21 cellular contexts compared by ENCODE assay signal in the genomic region with DNA sequence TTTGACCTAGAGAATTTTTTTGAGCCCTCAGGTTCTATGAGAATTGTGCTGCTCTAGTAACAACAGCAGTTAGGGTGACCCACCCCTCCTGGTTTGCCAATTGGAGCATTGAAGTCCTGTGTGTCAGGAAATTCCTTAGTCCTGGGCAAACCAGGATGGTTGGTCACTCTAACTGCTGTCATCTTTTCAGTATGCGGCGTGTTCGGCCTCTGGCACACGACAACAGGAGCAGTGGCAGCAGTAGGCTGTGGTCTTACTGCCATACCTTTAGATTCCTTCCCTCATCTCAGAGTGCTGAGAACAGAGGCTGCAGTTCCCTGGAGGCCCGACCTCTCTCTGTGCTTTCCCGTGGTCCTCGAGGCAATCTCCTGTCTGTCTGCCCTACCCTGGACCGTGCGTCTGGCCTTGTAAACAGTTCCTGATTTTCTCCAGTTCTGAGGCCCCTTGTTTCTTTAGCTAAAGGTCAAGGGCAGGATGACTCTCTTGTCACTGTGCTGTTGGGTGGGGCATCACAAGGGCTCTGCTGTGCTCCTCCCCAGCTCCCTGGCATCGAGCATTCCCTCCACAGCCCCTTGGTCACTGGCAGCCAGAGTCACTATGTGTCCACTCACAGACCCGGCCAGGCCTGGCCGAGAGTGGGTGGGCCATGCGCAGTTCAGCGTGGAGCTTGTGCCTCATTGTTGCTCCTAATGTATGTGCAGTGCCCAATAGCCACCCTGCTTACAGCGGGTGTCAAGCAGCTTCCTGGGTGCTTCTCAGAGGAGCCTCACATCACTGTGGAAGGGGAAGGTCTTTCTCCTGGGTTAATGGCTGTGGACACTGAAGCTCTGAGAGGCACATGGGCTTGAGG.
"Had no signal": no experiment of that assay in that cellular context is flagged by ENCODE, and none has a peak within 500 bp of the region (broad histone marks: within the 10 kb centered on the region; RNA-seq: fewer than 3 reads in every experiment).

No MANE protein-coding gene starts in this region.

- H3K9me3 Mint-ChIP-seq: activated B cell treated with CpG ODN at 0.5 μM for 24 hours; activated CD4-positive, alpha-beta T cell treated with anti-CD3 and anti-CD28 coated beads, Interleukin-2, amount 10 ng/mL, durations not matched to agents 24 days and 14 days; activated naive CD8-positive, alpha-beta T cell treated with anti-CD3 and anti-CD28 coated beads, Interleukin-2, amount 10 ng/mL, durations not matched to agents 7 days and 5 days; activated T-helper 1 cell treated with anti-CD3 and anti-CD28 coated beads, Interleukin-12 subunit alpha, Interleukin-12 subunit beta, Interleukin-2, Interleukin-4 antibody, amounts not matched to agents 30 ng/mL and 10 ng/mL and 1 ng/mL, durations not matched to agents 14 hours and 24 hours and 36 hours; dendritic cell treated with granulocyte-macrophage colony-stimulating factor and Interleukin-4, amounts not matched to agents 40 ng/mL and 50 ng/mL, for 4 days; natural killer cell had no signal

- FAIRE-seq: TTC549 had no signal

- H3K36me3 ChIP-seq: breast epithelium, gastrocnemius medialis, heart left ventricle, sigmoid colon, thyroid gland, vagina had no signal

- H3K4me1 ChIP-seq: breast epithelium, gastrocnemius medialis, psoas muscle, sigmoid colon had no signal

- H3K36me3 Mint-ChIP-seq: activated naive CD8-positive, alpha-beta T cell treated with anti-CD3 and anti-CD28 coated beads, Interleukin-2, amount 10 ng/mL, durations not matched to agents 7 days and 5 days; natural killer cell had no signal

- H3K4me3 ChIP-seq: breast epithelium, gastrocnemius medialis, heart left ventricle, psoas muscle, sigmoid colon, thyroid gland, vagina had no signal

- H3K27me3 ChIP-seq: breast epithelium, gastrocnemius medialis, heart left ventricle, sigmoid colon, thyroid gland, vagina had no signal

- H3K9me3 ChIP-seq: breast epithelium, gastrocnemius medialis, heart left ventricle, psoas muscle, sigmoid colon, thyroid gland, vagina had no signal

- H3K27ac ChIP-seq: breast epithelium, gastrocnemius medialis, heart left ventricle, psoas muscle, sigmoid colon, thyroid gland, vagina had no signal

- ATAC-seq: gastrocnemius medialis, left lobe of liver, psoas muscle had no signal

- H3K4me3 Mint-ChIP-seq: activated B cell treated with CpG ODN at 0.5 μM for 24 hours; activated CD4-positive, alpha-beta T cell treated with anti-CD3 and anti-CD28 coated beads, Interleukin-2, amount 10 ng/mL, durations not matched to agents 24 days and 14 days; activated naive CD8-positive, alpha-beta T cell treated with anti-CD3 and anti-CD28 coated beads, Interleukin-2, amount 10 ng/mL, durations not matched to agents 7 days and 5 days; activated T-helper 1 cell treated with anti-CD3 and anti-CD28 coated beads, Interleukin-12 subunit alpha, Interleukin-12 subunit beta, Interleukin-2, Interleukin-4 antibody, amounts not matched to agents 30 ng/mL and 10 ng/mL and 1 ng/mL, durations not matched to agents 14 hours and 24 hours and 36 hours; dendritic cell treated with granulocyte-macrophage colony-stimulating factor and Interleukin-4, amounts not matched to agents 40 ng/mL and 50 ng/mL, for 4 days; natural killer cell had no signal

- DNase-seq: activated B cell treated with CpG ODN at 0.5 μM for 24 hours; activated CD4-positive, alpha-beta T cell treated with anti-CD3 and anti-CD28 coated beads, Interleukin-2, amount 10 ng/mL, durations not matched to agents 24 days and 14 days; activated naive CD4-positive, alpha-beta T cell; activated naive CD8-positive, alpha-beta T cell treated with anti-CD3 and anti-CD28 coated beads, Interleukin-2, amount 10 ng/mL, durations not matched to agents 7 days and 5 days; cerebellar nuclear complex; effector memory CD4-positive, alpha-beta T cell; gastrocnemius medialis; heart left ventricle; natural killer cell; psoas muscle; sigmoid colon; stimulated activated CD4-positive, alpha-beta T cell treated with anti-CD3 and anti-CD28 coated beads, Interleukin-12 subunit alpha, Interleukin-12 subunit beta, amount 100 ng/mL, for 4 hours; stimulated activated CD4-positive, alpha-beta T cell treated with anti-CD3 and anti-CD28 coated beads, Interleukin-2, amount 100 ng/mL, for 24 hours; T-helper 2 cell; thyroid gland had no signal

- H3K4me1 Mint-ChIP-seq: natural killer cell had no signal

- H3K27ac Mint-ChIP-seq: activated B cell treated with CpG ODN at 0.5 μM for 24 hours; activated CD4-positive, alpha-beta T cell treated with anti-CD3 and anti-CD28 coated beads, Interleukin-2, amount 10 ng/mL, durations not matched to agents 24 days and 14 days; activated naive CD8-positive, alpha-beta T cell treated with anti-CD3 and anti-CD28 coated beads, Interleukin-2, amount 10 ng/mL, durations not matched to agents 7 days and 5 days; activated T-helper 1 cell treated with anti-CD3 and anti-CD28 coated beads, Interleukin-12 subunit alpha, Interleukin-12 subunit beta, Interleukin-2, Interleukin-4 antibody, amounts not matched to agents 30 ng/mL and 10 ng/mL and 1 ng/mL, durations not matched to agents 14 hours and 24 hours and 36 hours; dendritic cell treated with granulocyte-macrophage colony-stimulating factor and Interleukin-4, amounts not matched to agents 40 ng/mL and 50 ng/mL, for 4 days; natural killer cell had no signal
